Comparison of ENCODE assay signal across 1 cellular context in the genomic region with DNA sequence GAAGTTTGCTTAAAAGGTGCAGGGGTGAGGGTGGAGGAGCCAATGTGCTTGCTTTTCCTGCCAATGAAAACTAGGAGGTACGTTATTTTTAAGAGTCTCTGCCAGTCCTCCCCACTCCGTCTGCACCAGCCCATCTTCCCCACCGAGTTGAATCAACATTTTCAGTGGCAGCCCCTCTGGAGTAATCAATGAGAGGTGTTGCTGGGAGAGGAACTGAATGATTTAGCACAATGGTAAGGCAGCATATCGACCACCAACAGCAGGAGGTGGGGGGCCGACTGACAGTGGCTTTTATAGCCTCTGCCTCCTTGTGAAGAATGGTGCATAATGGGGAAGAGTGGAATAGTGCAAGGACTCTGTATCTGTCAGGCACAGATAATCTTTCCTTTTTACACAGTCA.
TF ChIP-seq lines count a peak whose summit lies in the region.

No MANE protein-coding gene starts in this region.

TF ChIP-seq in GM23338, 12 proteins besides CTCF, POLR2A, EP300 and RAD21:
- TF ChIP-seq POLR2AphosphoS5 (IDR thresholded peaks at IDR 0.05; ENCODE audit: low read depth) = no peak
- TF ChIP-seq CREB1 (CRISPR knock-in tag; IDR thresholded peaks at IDR 0.05; ENCODE audit: low read depth) = no peak
- no peak for TF ChIP-seq NANOG (IDR thresholded peaks at IDR 0.05; ENCODE audit: borderline replicate concordance)
- TF ChIP-seq ZNF331 (CRISPR knock-in tag; IDR thresholded peaks at IDR 0.05; ENCODE audit: low read depth) = no peak
- TF ChIP-seq STAT1 (IDR thresholded peaks at IDR 0.05; ENCODE audit: unreplicated experiment) = no peak
- TF ChIP-seq, protein P1, sequence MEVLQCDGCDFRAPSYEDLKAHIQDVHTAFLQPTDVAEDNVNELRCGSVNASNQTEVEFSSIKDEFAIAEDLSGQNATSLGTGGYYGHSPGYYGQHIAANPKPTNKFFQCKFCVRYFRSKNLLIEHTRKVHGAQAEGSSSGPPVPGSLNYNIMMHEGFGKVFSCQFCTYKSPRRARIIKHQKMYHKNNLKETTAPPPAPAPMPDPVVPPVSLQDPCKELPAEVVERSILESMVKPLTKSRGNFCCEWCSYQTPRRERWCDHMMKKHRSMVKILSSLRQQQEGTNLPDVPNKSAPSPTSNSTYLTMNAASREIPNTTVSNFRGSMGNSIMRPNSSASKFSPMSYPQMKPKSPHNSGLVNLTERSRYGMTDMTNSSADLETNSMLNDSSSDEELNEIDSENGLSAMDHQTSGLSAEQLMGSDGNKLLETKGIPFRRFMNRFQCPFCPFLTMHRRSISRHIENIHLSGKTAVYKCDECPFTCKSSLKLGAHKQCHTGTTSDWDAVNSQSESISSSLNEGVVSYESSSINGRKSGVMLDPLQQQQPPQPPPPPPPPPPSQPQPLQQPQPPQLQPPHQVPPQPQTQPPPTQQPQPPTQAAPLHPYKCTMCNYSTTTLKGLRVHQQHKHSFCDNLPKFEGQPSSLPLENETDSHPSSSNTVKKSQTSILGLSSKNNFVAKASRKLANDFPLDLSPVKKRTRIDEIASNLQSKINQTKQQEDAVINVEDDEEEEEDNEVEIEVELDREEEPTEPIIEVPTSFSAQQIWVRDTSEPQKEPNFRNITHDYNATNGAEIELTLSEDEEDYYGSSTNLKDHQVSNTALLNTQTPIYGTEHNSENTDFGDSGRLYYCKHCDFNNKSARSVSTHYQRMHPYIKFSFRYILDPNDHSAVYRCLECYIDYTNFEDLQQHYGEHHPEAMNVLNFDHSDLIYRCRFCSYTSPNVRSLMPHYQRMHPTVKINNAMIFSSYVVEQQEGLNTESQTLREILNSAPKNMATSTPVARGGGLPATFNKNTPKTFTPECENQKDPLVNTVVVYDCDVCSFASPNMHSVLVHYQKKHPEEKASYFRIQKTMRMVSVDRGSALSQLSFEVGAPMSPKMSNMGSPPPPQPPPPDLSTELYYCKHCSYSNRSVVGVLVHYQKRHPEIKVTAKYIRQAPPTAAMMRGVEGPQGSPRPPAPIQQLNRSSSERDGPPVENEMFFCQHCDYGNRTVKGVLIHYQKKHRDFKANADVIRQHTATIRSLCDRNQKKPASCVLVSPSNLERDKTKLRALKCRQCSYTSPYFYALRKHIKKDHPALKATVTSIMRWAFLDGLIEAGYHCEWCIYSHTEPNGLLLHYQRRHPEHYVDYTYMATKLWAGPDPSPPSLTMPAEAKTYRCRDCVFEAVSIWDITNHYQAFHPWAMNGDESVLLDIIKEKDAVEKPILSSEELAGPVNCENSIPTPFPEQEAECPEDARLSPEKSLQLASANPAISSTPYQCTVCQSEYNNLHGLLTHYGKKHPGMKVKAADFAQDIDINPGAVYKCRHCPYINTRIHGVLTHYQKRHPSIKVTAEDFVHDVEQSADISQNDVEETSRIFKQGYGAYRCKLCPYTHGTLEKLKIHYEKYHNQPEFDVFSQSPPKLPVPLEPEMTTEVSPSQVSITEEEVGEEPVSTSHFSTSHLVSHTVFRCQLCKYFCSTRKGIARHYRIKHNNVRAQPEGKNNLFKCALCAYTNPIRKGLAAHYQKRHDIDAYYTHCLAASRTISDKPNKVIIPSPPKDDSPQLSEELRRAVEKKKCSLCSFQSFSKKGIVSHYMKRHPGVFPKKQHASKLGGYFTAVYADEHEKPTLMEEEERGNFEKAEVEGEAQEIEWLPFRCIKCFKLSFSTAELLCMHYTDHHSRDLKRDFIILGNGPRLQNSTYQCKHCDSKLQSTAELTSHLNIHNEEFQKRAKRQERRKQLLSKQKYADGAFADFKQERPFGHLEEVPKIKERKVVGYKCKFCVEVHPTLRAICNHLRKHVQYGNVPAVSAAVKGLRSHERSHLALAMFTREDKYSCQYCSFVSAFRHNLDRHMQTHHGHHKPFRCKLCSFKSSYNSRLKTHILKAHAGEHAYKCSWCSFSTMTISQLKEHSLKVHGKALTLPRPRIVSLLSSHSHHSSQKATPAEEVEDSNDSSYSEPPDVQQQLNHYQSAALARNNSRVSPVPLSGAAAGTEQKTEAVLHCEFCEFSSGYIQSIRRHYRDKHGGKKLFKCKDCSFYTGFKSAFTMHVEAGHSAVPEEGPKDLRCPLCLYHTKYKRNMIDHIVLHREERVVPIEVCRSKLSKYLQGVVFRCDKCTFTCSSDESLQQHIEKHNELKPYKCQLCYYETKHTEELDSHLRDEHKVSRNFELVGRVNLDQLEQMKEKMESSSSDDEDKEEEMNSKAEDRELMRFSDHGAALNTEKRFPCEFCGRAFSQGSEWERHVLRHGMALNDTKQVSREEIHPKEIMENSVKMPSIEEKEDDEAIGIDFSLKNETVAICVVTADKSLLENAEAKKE (CRISPR knock-in tag; IDR thresholded peaks at IDR 0.05) = no peak
- TF ChIP-seq EZH2 (IDR thresholded peaks at IDR 0.05; ENCODE audit: low read depth, unreplicated experiment) = no peak
- TF ChIP-seq, protein P2, sequence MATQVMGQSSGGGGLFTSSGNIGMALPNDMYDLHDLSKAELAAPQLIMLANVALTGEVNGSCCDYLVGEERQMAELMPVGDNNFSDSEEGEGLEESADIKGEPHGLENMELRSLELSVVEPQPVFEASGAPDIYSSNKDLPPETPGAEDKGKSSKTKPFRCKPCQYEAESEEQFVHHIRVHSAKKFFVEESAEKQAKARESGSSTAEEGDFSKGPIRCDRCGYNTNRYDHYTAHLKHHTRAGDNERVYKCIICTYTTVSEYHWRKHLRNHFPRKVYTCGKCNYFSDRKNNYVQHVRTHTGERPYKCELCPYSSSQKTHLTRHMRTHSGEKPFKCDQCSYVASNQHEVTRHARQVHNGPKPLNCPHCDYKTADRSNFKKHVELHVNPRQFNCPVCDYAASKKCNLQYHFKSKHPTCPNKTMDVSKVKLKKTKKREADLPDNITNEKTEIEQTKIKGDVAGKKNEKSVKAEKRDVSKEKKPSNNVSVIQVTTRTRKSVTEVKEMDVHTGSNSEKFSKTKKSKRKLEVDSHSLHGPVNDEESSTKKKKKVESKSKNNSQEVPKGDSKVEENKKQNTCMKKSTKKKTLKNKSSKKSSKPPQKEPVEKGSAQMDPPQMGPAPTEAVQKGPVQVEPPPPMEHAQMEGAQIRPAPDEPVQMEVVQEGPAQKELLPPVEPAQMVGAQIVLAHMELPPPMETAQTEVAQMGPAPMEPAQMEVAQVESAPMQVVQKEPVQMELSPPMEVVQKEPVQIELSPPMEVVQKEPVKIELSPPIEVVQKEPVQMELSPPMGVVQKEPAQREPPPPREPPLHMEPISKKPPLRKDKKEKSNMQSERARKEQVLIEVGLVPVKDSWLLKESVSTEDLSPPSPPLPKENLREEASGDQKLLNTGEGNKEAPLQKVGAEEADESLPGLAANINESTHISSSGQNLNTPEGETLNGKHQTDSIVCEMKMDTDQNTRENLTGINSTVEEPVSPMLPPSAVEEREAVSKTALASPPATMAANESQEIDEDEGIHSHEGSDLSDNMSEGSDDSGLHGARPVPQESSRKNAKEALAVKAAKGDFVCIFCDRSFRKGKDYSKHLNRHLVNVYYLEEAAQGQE (IDR thresholded peaks at IDR 0.05; ENCODE audit: unreplicated experiment) = no peak
- no peak for TF ChIP-seq JUNB (IDR thresholded peaks at IDR 0.05; ENCODE audit: unreplicated experiment)
- TF ChIP-seq EZH2phosphoT487 (IDR thresholded peaks at IDR 0.05; ENCODE audit: unreplicated experiment) = no peak
- TF ChIP-seq ZNF114 (CRISPR knock-in tag; IDR thresholded peaks at IDR 0.05) = no peak
- TF ChIP-seq, protein P3, sequence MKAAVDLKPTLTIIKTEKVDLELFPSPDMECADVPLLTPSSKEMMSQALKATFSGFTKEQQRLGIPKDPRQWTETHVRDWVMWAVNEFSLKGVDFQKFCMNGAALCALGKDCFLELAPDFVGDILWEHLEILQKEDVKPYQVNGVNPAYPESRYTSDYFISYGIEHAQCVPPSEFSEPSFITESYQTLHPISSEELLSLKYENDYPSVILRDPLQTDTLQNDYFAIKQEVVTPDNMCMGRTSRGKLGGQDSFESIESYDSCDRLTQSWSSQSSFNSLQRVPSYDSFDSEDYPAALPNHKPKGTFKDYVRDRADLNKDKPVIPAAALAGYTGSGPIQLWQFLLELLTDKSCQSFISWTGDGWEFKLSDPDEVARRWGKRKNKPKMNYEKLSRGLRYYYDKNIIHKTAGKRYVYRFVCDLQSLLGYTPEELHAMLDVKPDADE (IDR thresholded peaks at IDR 0.05) = no peak
TF ChIP-seq in GM23338: peak in this region for 0.
